In the genomic region with DNA sequence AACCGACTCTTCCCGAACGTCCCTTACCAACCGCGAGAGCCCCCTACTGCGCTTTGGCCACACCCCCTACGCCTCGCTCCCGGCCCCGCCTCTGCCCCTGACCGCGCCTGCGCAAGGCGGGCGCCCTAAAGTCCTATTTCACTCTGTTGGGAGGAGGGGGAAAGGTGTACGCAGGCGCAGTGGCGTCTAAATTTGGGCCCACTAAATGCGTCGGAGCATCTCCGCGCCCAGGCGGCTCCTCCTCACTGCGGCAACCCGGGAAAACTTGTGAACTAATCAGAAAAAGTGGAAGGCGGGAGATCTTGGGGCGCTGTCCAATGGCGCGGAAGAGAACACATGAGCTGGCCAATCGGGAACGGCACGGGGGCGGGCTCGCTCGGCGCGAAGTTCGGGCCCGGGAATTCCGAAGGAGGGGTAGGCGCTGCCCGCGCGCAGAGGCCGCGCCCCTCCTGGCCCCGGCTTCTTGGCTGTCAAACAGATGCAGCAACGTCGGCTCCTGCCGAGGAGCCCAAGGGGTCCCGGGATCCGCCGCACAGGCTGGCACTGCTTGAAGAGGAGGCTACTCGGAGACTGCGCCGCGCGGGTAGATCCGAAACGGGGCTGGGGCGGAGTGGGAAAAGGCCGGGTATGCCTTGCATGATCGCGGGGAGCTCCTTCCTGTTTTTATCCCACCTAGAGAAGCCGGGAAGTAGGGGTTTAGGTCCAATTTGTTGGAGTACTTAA, we compare ENCODE assay signal across 8 cellular contexts. TPM values are rescaled to one million over a fixed set of nuclear protein-coding genes. Genes with fewer than 3 reads are reported as not detected.
DNase-seq lines count a peak whose midpoint lies in the region; ATAC-seq and TF ChIP-seq lines count a peak whose summit lies in the region.

A gene with protein sequence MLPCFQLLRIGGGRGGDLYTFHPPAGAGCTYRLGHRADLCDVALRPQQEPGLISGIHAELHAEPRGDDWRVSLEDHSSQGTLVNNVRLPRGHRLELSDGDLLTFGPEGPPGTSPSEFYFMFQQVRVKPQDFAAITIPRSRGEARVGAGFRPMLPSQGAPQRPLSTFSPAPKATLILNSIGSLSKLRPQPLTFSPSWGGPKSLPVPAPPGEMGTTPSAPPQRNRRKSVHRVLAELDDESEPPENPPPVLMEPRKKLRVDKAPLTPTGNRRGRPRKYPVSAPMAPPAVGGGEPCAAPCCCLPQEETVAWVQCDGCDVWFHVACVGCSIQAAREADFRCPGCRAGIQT (plus strand): TSS at position 450 of the 723 bp plus-strand sequence. CDS start 881 bp downstream, outside the sequence.

- no peaks in the 10 kb centered on the region for H3K9me3 ChIP-seq in adrenal gland (replicated peaks in 1 of 3)
- H3K9me3 ChIP-seq in cardiac muscle cell (ENCODE audit: low read depth) = no peaks in the 10 kb centered on the region
- no peaks in the 10 kb centered on the region for H3K9me3 ChIP-seq in upper lobe of left lung

- H3K27ac ChIP-seq in adrenal gland (peak within 1 kb of the TSS in 2 of 5 donors; percentile 47 to 78), cardiac muscle cell (peak within 1 kb of the TSS; percentile 57), upper lobe of left lung (peak within 1 kb of the TSS; percentile 57 to 90 (median 81))

- whole genome bisulfite sequencing in adrenal gland, 4 donors = 0 to 1% (median 0%) methylated on average over 36 to 65 of the region's 65 CpGs
- whole genome bisulfite sequencing in upper lobe of left lung, 2 donors = 0% methylated on average over 51 to 54 of the region's 65 CpGs

- peak; percentile 96 for DNase-seq in NCI-H146 treated with DMSO at 0.1 percent for 48 hours (lab: John Stamatoyannopoulos, UW; ENCODE audit: unreplicated experiment)
- peak; percentile 98 to 99 (median 98) for DNase-seq in T-helper 1 cell
- DNase-seq in adrenal gland = peak; percentile 98 to 100 (median 99)
- DNase-seq in cardiac muscle cell (ENCODE audit: low read depth in 1 of 2, low spot score in 1 of 2) = peak; percentile 99
- DNase-seq in pons (ENCODE audit: low spot score) = peak; percentile 98
- DNase-seq in upper lobe of left lung = peak; percentile 98 to 99

- H3K4me3 ChIP-seq in adrenal gland = peak within 1 kb of the TSS in 3 of 4 donors; percentile 53 to 70 (median 60)
- H3K4me3 ChIP-seq in cardiac muscle cell = peak within 1 kb of the TSS; percentile 61
- peak within 1 kb of the TSS; percentile 61 to 90 (median 67) for H3K4me3 ChIP-seq in upper lobe of left lung

- intact Hi-C loops in adrenal gland (cut with DNase I) = no loop called here

- TF ChIP-seq CTCF in adrenal gland (IDR thresholded peaks at IDR 0.05) (no peak), cardiac muscle cell (IDR thresholded peaks at IDR 0.05; ENCODE audit: low read depth, low read length) (no peak), upper lobe of left lung (IDR thresholded peaks at IDR 0.05) (no peak)

- H3K36me3 ChIP-seq in adrenal gland (replicated peaks in 1 of 2) (peaks cover 0 to 2% of the 10 kb centered on the region in 2 donors), cardiac muscle cell (no peaks in the 10 kb centered on the region), upper lobe of left lung (peaks cover 0 to 28% (median 4%) of the 10 kb centered on the region in 4 donors)

- TF ChIP-seq EP300 in upper lobe of left lung (IDR thresholded peaks at IDR 0.05) = no peak

- H3K4me1 ChIP-seq in adrenal gland (replicated peaks in 1 of 2) (peaks cover 5 to 13% of the 10 kb centered on the region in 2 donors), cardiac muscle cell (ENCODE audit: low read depth) (no peaks in the 10 kb centered on the region), upper lobe of left lung (peaks cover 15 to 23% (median 17%) of the 10 kb centered on the region in 4 donors)

- TF ChIP-seq POLR2A in GM15510 (IDR thresholded peaks at IDR 0.05; ENCODE audit: borderline replicate concordance, extremely low read depth, insufficient read length) (peak; percentile 47), adrenal gland (IDR thresholded peaks at IDR 0.05) (no peak), upper lobe of left lung (IDR thresholded peaks at IDR 0.05) (peak in 1 of 4 donors; percentile 36)

- ATAC-seq in HG02884 (IDR thresholded peaks at IDR 0.05; ENCODE audit: unreplicated experiment) (peak; percentile 70), upper lobe of left lung (ENCODE audit: low FRiP score in 2 of 2) (peak; percentile 97 to 98)

- no peaks in the 10 kb centered on the region for H3K27me3 ChIP-seq in adrenal gland
- H3K27me3 ChIP-seq in cardiac muscle cell = no peaks in the 10 kb centered on the region
- H3K27me3 ChIP-seq in upper lobe of left lung = no peaks in the 10 kb centered on the region

RNA-seq across cellular contexts. Expression of the gene that starts here (rescaled TPM):
- total RNA-seq in adrenal gland (1 to 10 TPM; 1.8 to 4.0 (median 2.1) TPM), cardiac muscle cell (3.7 and 7.0 TPM in 2 replicates), upper lobe of left lung (10 to 100 TPM in 1 of 6 donors, 1 to 10 TPM in 5; 4.2 to 10.0 (median 5.3) TPM)
- polyA plus RNA-seq in adrenal gland (1 to 10 TPM; 2.0 to 3.3 (median 2.1) TPM), cardiac muscle cell (3.5 and 7.3 TPM in 2 replicates)
